In genomic region chr3:8756671-8757070, GRCh38 we compare ENCODE assay signal across 1 cellular context.
TF ChIP-seq lines count a peak whose summit lies in the region.

No MANE protein-coding gene starts in this region.

TF ChIP-seq in K562, 482 proteins besides CTCF, POLR2A, EP300 and RAD21:
- TF ChIP-seq ZNF133 (CRISPR knock-in tag; IDR thresholded peaks at IDR 0.05) (no peak), MCM5 (IDR thresholded peaks at IDR 0.05; ENCODE audit: low read depth) (no peak), GTF2A2 (tag; IDR thresholded peaks at IDR 0.05) (no peak), HOXB6 (CRISPR knock-in tag; IDR thresholded peaks at IDR 0.05; ENCODE audit: borderline replicate concordance) (no peak), NR1H2 (CRISPR knock-in tag; IDR thresholded peaks at IDR 0.05) (no peak), ZNF143 (CRISPR knock-in tag; IDR thresholded peaks at IDR 0.05) (no peak), ZNF644 (tag; IDR thresholded peaks at IDR 0.05; ENCODE audit: low read depth) (no peak), CCAR2 (IDR thresholded peaks at IDR 0.05; ENCODE audit: low read depth, low read length) (no peak), MEF2A (IDR thresholded peaks at IDR 0.05; ENCODE audit: control insufficient read depth, low read depth, low read length) (no peak), ATF4 (CRISPR knock-in tag; IDR thresholded peaks at IDR 0.05) (no peak), PCBP2 (IDR thresholded peaks at IDR 0.05; ENCODE audit: low read depth, low read length, poor library complexity, severe bottlenecking) (no peak), GMEB1 (CRISPR knock-in tag; IDR thresholded peaks at IDR 0.05) (no peak), HDAC6 (IDR thresholded peaks at IDR 0.05; ENCODE audit: low read depth, low read length) (no peak)
- TF ChIP-seq, protein P1, sequence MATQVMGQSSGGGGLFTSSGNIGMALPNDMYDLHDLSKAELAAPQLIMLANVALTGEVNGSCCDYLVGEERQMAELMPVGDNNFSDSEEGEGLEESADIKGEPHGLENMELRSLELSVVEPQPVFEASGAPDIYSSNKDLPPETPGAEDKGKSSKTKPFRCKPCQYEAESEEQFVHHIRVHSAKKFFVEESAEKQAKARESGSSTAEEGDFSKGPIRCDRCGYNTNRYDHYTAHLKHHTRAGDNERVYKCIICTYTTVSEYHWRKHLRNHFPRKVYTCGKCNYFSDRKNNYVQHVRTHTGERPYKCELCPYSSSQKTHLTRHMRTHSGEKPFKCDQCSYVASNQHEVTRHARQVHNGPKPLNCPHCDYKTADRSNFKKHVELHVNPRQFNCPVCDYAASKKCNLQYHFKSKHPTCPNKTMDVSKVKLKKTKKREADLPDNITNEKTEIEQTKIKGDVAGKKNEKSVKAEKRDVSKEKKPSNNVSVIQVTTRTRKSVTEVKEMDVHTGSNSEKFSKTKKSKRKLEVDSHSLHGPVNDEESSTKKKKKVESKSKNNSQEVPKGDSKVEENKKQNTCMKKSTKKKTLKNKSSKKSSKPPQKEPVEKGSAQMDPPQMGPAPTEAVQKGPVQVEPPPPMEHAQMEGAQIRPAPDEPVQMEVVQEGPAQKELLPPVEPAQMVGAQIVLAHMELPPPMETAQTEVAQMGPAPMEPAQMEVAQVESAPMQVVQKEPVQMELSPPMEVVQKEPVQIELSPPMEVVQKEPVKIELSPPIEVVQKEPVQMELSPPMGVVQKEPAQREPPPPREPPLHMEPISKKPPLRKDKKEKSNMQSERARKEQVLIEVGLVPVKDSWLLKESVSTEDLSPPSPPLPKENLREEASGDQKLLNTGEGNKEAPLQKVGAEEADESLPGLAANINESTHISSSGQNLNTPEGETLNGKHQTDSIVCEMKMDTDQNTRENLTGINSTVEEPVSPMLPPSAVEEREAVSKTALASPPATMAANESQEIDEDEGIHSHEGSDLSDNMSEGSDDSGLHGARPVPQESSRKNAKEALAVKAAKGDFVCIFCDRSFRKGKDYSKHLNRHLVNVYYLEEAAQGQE (CRISPR knock-in tag; IDR thresholded peaks at IDR 0.05; ENCODE audit: low read depth): no peak
